ENCODE assay signal across 1 cellular context in genomic region chr11:47180006-47180787, GRCh38.
TF ChIP-seq lines count a peak whose summit lies in the region.

No MANE protein-coding gene starts in this region.

TF ChIP-seq in H1, 55 proteins besides CTCF, POLR2A, EP300 and RAD21:
- TF ChIP-seq CBX5 (IDR thresholded peaks at IDR 0.05; ENCODE audit: low read depth, low read length) (no peak), USF2 (IDR thresholded peaks at IDR 0.05; ENCODE audit: low read length) (no peak), RNF2 (IDR thresholded peaks at IDR 0.05; ENCODE audit: borderline replicate concordance, low read depth, low read length, missing control alignments, poor library complexity, severe bottlenecking) (no peak), CHD1 (IDR thresholded peaks at IDR 0.05; ENCODE audit: low read depth, low read length) (no peak)
